ENCODE assay signal across 7 cellular contexts in the genomic region with DNA sequence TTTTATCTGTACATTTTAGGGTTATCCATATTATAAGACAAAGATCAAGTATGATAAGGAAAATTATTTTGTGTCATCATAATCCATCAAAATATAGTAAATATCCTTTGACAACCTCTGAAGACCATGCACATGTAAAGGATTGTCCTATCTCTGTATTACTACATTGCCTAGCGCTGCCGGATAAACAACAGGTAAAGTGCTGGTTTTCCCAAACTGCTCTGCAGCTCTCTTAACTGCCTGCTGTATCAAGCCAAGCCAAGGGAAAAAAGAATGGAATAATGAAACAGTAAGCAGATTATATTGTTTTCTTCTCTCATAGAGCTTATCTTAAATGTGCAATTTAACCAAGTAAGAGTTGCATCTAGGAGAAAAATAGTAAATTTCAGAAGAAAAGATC.
"Had no signal": no experiment of that assay in that cellular context is flagged by ENCODE, and none has a peak within 500 bp of the region (broad histone marks: within the 10 kb centered on the region; RNA-seq: fewer than 3 reads in every experiment).

No MANE protein-coding gene starts in this region.

- ATAC-seq: HepG2, K562 had no signal

- H3K27ac ChIP-seq: HL-60 had no signal

- H3K4me3 ChIP-seq: K562 had no signal

- DNase-seq: IMR-90, KBM-7, KG1 had no signal

- FAIRE-seq: HepG2, HTR-8/SVneo, K562 had no signal
